24 cellular contexts compared by ENCODE assay signal in genomic region chrX:35115205-35115604, GRCh38.
DNase-seq lines count a peak whose midpoint lies in the region; FAIRE-seq and TF ChIP-seq lines count a peak whose summit lies in the region.
"Had no signal": no experiment of that assay in that cellular context is flagged by ENCODE, and none has a peak within 500 bp of the region (broad histone marks: within the 10 kb centered on the region; RNA-seq: fewer than 3 reads in every experiment).

No MANE protein-coding gene starts in this region.

- no peak overlapping the region for H3K4me3 ChIP-seq in AG04449 (ENCODE audit: low read depth, low read length)
- no peak overlapping the region for H3K4me3 ChIP-seq in bronchial epithelial cell (ENCODE audit: low read depth, low read length)
- H3K4me3 ChIP-seq in coronary artery = no peak overlapping the region
- H3K4me3 ChIP-seq: left ventricle myocardium inferior, mucosa of descending colon, right lobe of liver, transverse colon had no signal

- DNase-seq in AG04449 (ENCODE audit: low read depth, low spot score) = peak; percentile 44
- DNase-seq in HFFc6 = peak; percentile 68
- peak; percentile 31 for DNase-seq in bronchial epithelial cell (ENCODE audit: low read depth)
- DNase-seq in hepatic stellate cell (ENCODE audit: low spot score) = peak; percentile 8
- no peak for DNase-seq in coronary artery (ENCODE audit: low spot score)
- no peak for DNase-seq in OCI-M2 (lab: John Stamatoyannopoulos, UW; ENCODE audit: unreplicated experiment)
- no peak for DNase-seq in activated CD8-positive, alpha-beta memory T cell treated with anti-CD3 and anti-CD28 coated beads, Interleukin-2, amount 50 U/mL, for 48 hours
- DNase-seq in Ammon's horn (ENCODE audit: low spot score) = no peak
- DNase-seq: activated CD8-positive, alpha-beta T cell treated with anti-CD3 and anti-CD28 coated beads, Interleukin-2, amount 10 ng/mL, durations not matched to agents 7 days and 5 days; activated T-cell treated with anti-CD3 and anti-CD28 coated beads, Interleukin-2, amount 50 U/mL, for 72 hours; cerebellar nuclear complex; DND-41; Karpas-422; left ventricle myocardium inferior; mucosa of descending colon; NCI-H1092 treated with DMSO at 0.1 percent for 48 hours; NCI-H526; right lobe of liver; SHP77 treated with DMSO at 0.1 percent for 48 hours; stimulated activated naive B cell treated with anti-CD40 and anti-IgM and Interleukin-4, amounts not matched to agents 10 μg/mL and 1 μg/mL and 100 μg/mL, for 72 hours; T-helper 2 cell; transverse colon had no signal

- no peaks in the 10 kb centered on the region for H3K36me3 ChIP-seq in bronchial epithelial cell (ENCODE audit: control insufficient read depth, insufficient read depth, low read length)
- H3K36me3 ChIP-seq: left ventricle myocardium inferior, right lobe of liver, transverse colon had no signal

- FAIRE-seq in bronchial epithelial cell (lab: Jason Lieb, UNC) = no peak
- FAIRE-seq: A204.1 had no signal

- POLR2A ChIA-PET in AG04449 (lab: Yijun Ruan, JAX) = no interaction called here

- peak overlapping the region; percentile 55 for H3K27ac Mint-ChIP-seq in HFFc6
- H3K27ac Mint-ChIP-seq: activated CD8-positive, alpha-beta T cell treated with anti-CD3 and anti-CD28 coated beads, Interleukin-2, amount 10 ng/mL, durations not matched to agents 7 days and 5 days; activated naive CD8-positive, alpha-beta T cell; activated T-cell treated with anti-CD3 and anti-CD28 coated beads, Interleukin-2, amount 50 U/mL, for 72 hours; stimulated activated naive B cell treated with anti-CD40 and anti-IgM and Interleukin-4, amounts not matched to agents 10 μg/mL and 1 μg/mL and 100 μg/mL, for 72 hours had no signal

- H3K9me3 Mint-ChIP-seq in HFFc6 = no peaks in the 10 kb centered on the region; the same call in 1 of the 2 replicates

- H3K4me3 Mint-ChIP-seq in HFFc6 = no peak overlapping the region
- H3K4me3 Mint-ChIP-seq: activated CD8-positive, alpha-beta T cell treated with anti-CD3 and anti-CD28 coated beads, Interleukin-2, amount 10 ng/mL, durations not matched to agents 7 days and 5 days; activated naive CD8-positive, alpha-beta T cell; activated T-cell treated with anti-CD3 and anti-CD28 coated beads, Interleukin-2, amount 50 U/mL, for 72 hours; stimulated activated naive B cell treated with anti-CD40 and anti-IgM and Interleukin-4, amounts not matched to agents 10 μg/mL and 1 μg/mL and 100 μg/mL, for 72 hours had no signal

- H3K36me3 Mint-ChIP-seq in HFFc6 (ENCODE audit: low read depth) = no peaks in the 10 kb centered on the region
- H3K36me3 Mint-ChIP-seq: activated naive CD8-positive, alpha-beta T cell; stimulated activated naive B cell treated with anti-CD40 and anti-IgM and Interleukin-4, amounts not matched to agents 10 μg/mL and 1 μg/mL and 100 μg/mL, for 72 hours had no signal

- H3K27me3 ChIP-seq in bronchial epithelial cell (ENCODE audit: control insufficient read depth, insufficient read depth, low read length) = no peaks in the 10 kb centered on the region
- H3K27me3 ChIP-seq: transverse colon had no signal

- H3K27me3 Mint-ChIP-seq in HFFc6 (ENCODE audit: insufficient read depth) = no peaks in the 10 kb centered on the region
- H3K27me3 Mint-ChIP-seq: activated naive CD8-positive, alpha-beta T cell; stimulated activated naive B cell treated with anti-CD40 and anti-IgM and Interleukin-4, amounts not matched to agents 10 μg/mL and 1 μg/mL and 100 μg/mL, for 72 hours had no signal

- no peak overlapping the region for H3K27ac ChIP-seq in coronary artery
- H3K27ac ChIP-seq: left ventricle myocardium inferior, right lobe of liver, transverse colon had no signal

- peaks cover 25% of the 10 kb centered on the region for H3K4me1 Mint-ChIP-seq in HFFc6 (ENCODE audit: low read depth)
- H3K4me1 Mint-ChIP-seq: stimulated activated naive B cell treated with anti-CD40 and anti-IgM and Interleukin-4, amounts not matched to agents 10 μg/mL and 1 μg/mL and 100 μg/mL, for 72 hours had no signal

- CTCF ChIA-PET in AG04449 (lab: Yijun Ruan, JAX) = no interaction called here

- TF ChIP-seq CTCF in AG04449 (IDR thresholded peaks at IDR 0.05; ENCODE audit: insufficient read depth, low read length, missing control alignments) (no peak), HFFc6 (IDR thresholded peaks at IDR 0.05) (no peak), bronchial epithelial cell (IDR thresholded peaks at IDR 0.05; ENCODE audit: insufficient read depth, low read length, severe bottlenecking) (no peak), coronary artery (IDR thresholded peaks at IDR 0.05) (no peak)

Comparison
In these comparisons a context has a peak if more than half of its experiments do, and no peak if none do; other contexts are left out.
1. DNase-seq: peak in AG04449 (single experiment), HFFc6 (single experiment), bronchial epithelial cell (single experiment) and hepatic stellate cell (single experiment); none in coronary artery (single experiment), OCI-M2 (single experiment), activated CD8-positive, alpha-beta memory T cell treated with anti-CD3 and anti-CD28 coated beads, Interleukin-2, amount 50 U/mL, for 48 hours (single experiment) and Ammon's horn (single experiment).